Comparison of ENCODE assay signal across 35 cellular contexts in the genomic region with DNA sequence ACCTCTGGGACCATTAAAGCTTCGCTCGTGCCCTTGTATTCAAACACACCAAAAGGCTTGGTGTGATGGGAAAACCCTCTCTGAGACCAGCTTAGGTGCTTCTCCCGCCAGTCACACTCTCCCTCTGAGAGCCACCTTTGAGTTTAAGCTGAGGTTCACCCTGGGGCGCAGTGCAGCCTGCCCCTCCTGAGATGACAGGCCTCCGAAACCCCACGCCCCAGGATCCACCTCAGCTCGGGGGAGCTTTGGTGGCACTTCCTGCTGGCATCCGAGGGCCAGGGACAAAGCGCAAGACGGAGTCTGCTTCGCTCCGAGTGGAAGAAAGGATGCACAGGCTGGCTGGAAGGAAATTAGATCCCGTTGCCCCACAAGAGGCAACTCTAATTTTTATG.
"Had no signal": no experiment of that assay in that cellular context is flagged by ENCODE, and none has a peak within 500 bp of the region (broad histone marks: within the 10 kb centered on the region; RNA-seq: fewer than 3 reads in every experiment).

No MANE protein-coding gene starts in this region.

- H3K4me1 Mint-ChIP-seq: activated CD4-positive, alpha-beta T cell treated with anti-CD3 and anti-CD28 coated beads, Interleukin-2, amount 10 ng/mL, durations not matched to agents 24 days and 14 days; activated naive CD4-positive, alpha-beta T cell treated with anti-CD3 and anti-CD28 coated beads, Interleukin-2, amount 10 ng/mL, durations not matched to agents 7 days and 5 days; activated naive CD4-positive, alpha-beta T cell treated with anti-CD3 and anti-CD28 coated beads, Interleukin-2, amount 50 U/mL, for 24 hours; activated naive CD8-positive, alpha-beta T cell treated with anti-CD3 and anti-CD28 coated beads, Interleukin-2, amount 10 ng/mL, durations not matched to agents 7 days and 5 days; central memory CD8-positive, alpha-beta T cell had no signal

- H3K27ac ChIP-seq: ascending aorta, cardiac muscle cell, VCaP had no signal

- H3K4me1 ChIP-seq: ascending aorta had no signal

- ATAC-seq: activated CD8-positive, alpha-beta memory T cell treated with anti-CD3 and anti-CD28 coated beads, Interleukin-2, amount 10 ng/mL, durations not matched to agents 7 days and 5 days; activated CD8-positive, alpha-beta T cell treated with anti-CD3 and anti-CD28 coated beads for 36 hours; activated naive CD8-positive, alpha-beta T cell treated with anti-CD3 and anti-CD28 coated beads, Interleukin-2, amount 50 U/mL, for 24 hours had no signal

- H3K27ac Mint-ChIP-seq: activated B cell treated with CpG ODN at 0.5 μM for 24 hours; activated CD4-positive, alpha-beta memory T cell treated with anti-CD3 and anti-CD28 coated beads for 36 hours; activated CD4-positive, alpha-beta T cell treated with anti-CD3 and anti-CD28 coated beads, Interleukin-2, amount 10 ng/mL, durations not matched to agents 24 days and 14 days; activated CD8-positive, alpha-beta memory T cell treated with anti-CD3 and anti-CD28 coated beads, Interleukin-2, amount 10 ng/mL, durations not matched to agents 7 days and 5 days; activated CD8-positive, alpha-beta T cell treated with anti-CD3 and anti-CD28 coated beads for 36 hours; activated naive CD4-positive, alpha-beta T cell treated with anti-CD3 and anti-CD28 coated beads, Interleukin-2, amount 10 ng/mL, durations not matched to agents 7 days and 5 days; activated naive CD4-positive, alpha-beta T cell treated with anti-CD3 and anti-CD28 coated beads, Interleukin-2, amount 50 U/mL, for 24 hours; activated naive CD8-positive, alpha-beta T cell; activated naive CD8-positive, alpha-beta T cell treated with anti-CD3 and anti-CD28 coated beads, Interleukin-2, amount 10 ng/mL, durations not matched to agents 7 days and 5 days; activated naive CD8-positive, alpha-beta T cell treated with anti-CD3 and anti-CD28 coated beads, Interleukin-2, amount 50 U/mL, for 24 hours; activated T-cell treated with anti-CD3 and anti-CD28 coated beads, Interleukin-2, amount 50 U/mL, for 24 hours; activated T-helper 2 cell treated with anti-CD3 and anti-CD28 coated beads, Interferon-gamma antibody, Interleukin-2, Interleukin-4, amounts not matched to agents 10 μg/mL and 5 μg/mL and 100 μg/mL, durations not matched to agents 14 hours and 24 hours and 36 hours; T-helper 1 cell treated with Interleukin-12 subunit alpha and Interleukin-12 subunit beta and Interleukin-4 antibody, amounts not matched to agents 30 μg/mL and 1 μg/mL, for 36 hours; T-helper 2 cell treated with Interferon-gamma antibody and Interleukin-4, amounts not matched to agents 5 μg/mL and 100 μg/mL, for 36 hours had no signal

- H3K4me3 ChIP-seq: ascending aorta, cardiac muscle cell had no signal

- H3K9me3 ChIP-seq: ascending aorta had no signal

- H3K9me3 Mint-ChIP-seq: activated B cell treated with CpG ODN at 0.5 μM for 24 hours; activated CD4-positive, alpha-beta memory T cell treated with anti-CD3 and anti-CD28 coated beads for 36 hours; activated CD4-positive, alpha-beta T cell treated with anti-CD3 and anti-CD28 coated beads, Interleukin-2, amount 10 ng/mL, durations not matched to agents 24 days and 14 days; activated CD8-positive, alpha-beta T cell treated with anti-CD3 and anti-CD28 coated beads for 36 hours; activated naive CD4-positive, alpha-beta T cell treated with anti-CD3 and anti-CD28 coated beads, Interleukin-2, amount 10 ng/mL, durations not matched to agents 7 days and 5 days; activated naive CD4-positive, alpha-beta T cell treated with anti-CD3 and anti-CD28 coated beads, Interleukin-2, amount 50 U/mL, for 24 hours; activated naive CD8-positive, alpha-beta T cell treated with anti-CD3 and anti-CD28 coated beads, Interleukin-2, amount 10 ng/mL, durations not matched to agents 7 days and 5 days; activated naive CD8-positive, alpha-beta T cell treated with anti-CD3 and anti-CD28 coated beads, Interleukin-2, amount 50 U/mL, for 24 hours; activated T-cell treated with anti-CD3 and anti-CD28 coated beads, Interleukin-2, amount 50 U/mL, for 24 hours; activated T-helper 2 cell treated with anti-CD3 and anti-CD28 coated beads, Interferon-gamma antibody, Interleukin-2, Interleukin-4, amounts not matched to agents 10 μg/mL and 5 μg/mL and 100 μg/mL, durations not matched to agents 14 hours and 24 hours and 36 hours; brain; central memory CD8-positive, alpha-beta T cell; T-helper 1 cell treated with Interleukin-12 subunit alpha and Interleukin-12 subunit beta and Interleukin-4 antibody, amounts not matched to agents 30 μg/mL and 1 μg/mL, for 36 hours; T-helper 2 cell treated with Interferon-gamma antibody and Interleukin-4, amounts not matched to agents 5 μg/mL and 100 μg/mL, for 36 hours had no signal

- DNase-seq: activated B cell treated with CpG ODN at 0.5 μM for 24 hours; activated CD4-positive, alpha-beta memory T cell treated with anti-CD3 and anti-CD28 coated beads for 36 hours; activated CD4-positive, alpha-beta T cell treated with anti-CD3 and anti-CD28 coated beads for 4 hours; activated CD4-positive, alpha-beta T cell treated with anti-CD3 and anti-CD28 coated beads, Interleukin-2, amount 10 ng/mL, durations not matched to agents 24 days and 14 days; activated CD4-positive, alpha-beta T cell treated with anti-CD3 and anti-CD28 coated beads, Interleukin-2, amount 50 U/mL, for 1 hour; activated CD4-positive, alpha-beta T cell treated with anti-CD3 and anti-CD28 coated beads, Interleukin-2, amount 50 U/mL, for 4 hours; activated CD4-positive, CD25-positive, alpha-beta regulatory T cell treated with anti-CD3 and anti-CD28 coated beads, Interleukin-2, amount 50 U/mL, for 72 hours; activated CD8-positive, alpha-beta memory T cell treated with anti-CD3 and anti-CD28 coated beads, Interleukin-2, amount 10 ng/mL, durations not matched to agents 7 days and 5 days; activated CD8-positive, alpha-beta memory T cell treated with anti-CD3 and anti-CD28 coated beads, Interleukin-2, amount 50 U/mL, for 48 hours; activated CD8-positive, alpha-beta T cell treated with anti-CD3 and anti-CD28 coated beads for 36 hours; activated effector memory CD4-positive, alpha-beta T cell treated with Interleukin-2 at 50 U/mL for 16 hours; activated gamma-delta T cell; activated naive CD4-positive, alpha-beta T cell treated with anti-CD3 and anti-CD28 coated beads, Interleukin-2, amount 10 ng/mL, durations not matched to agents 7 days and 5 days; activated naive CD4-positive, alpha-beta T cell treated with Interleukin-2 at 50 U/mL for 16 hours; activated naive CD8-positive, alpha-beta T cell treated with anti-CD3 and anti-CD28 coated beads, Interleukin-2, amount 10 ng/mL, durations not matched to agents 7 days and 5 days; activated naive CD8-positive, alpha-beta T cell treated with anti-CD3 and anti-CD28 coated beads, Interleukin-2, amount 50 U/mL, for 24 hours; activated T-cell treated with anti-CD3 and anti-CD28 coated beads, Interleukin-2, amount 50 U/mL, for 24 hours; activated T-cell treated with anti-CD3 and anti-CD28 coated beads, Interleukin-2, amount 50 U/mL, for 48 hours; amygdala; anterior cingulate cortex; caudate nucleus; cerebellar nuclear complex; T-helper 1 cell; T-helper 2 cell; T-helper 9 cell had no signal

- H3K27me3 Mint-ChIP-seq: activated B cell treated with CpG ODN at 0.5 μM for 24 hours; activated CD4-positive, alpha-beta memory T cell treated with anti-CD3 and anti-CD28 coated beads for 36 hours; activated CD4-positive, alpha-beta T cell treated with anti-CD3 and anti-CD28 coated beads, Interleukin-2, amount 10 ng/mL, durations not matched to agents 24 days and 14 days; activated CD8-positive, alpha-beta memory T cell treated with anti-CD3 and anti-CD28 coated beads, Interleukin-2, amount 10 ng/mL, durations not matched to agents 7 days and 5 days; activated CD8-positive, alpha-beta T cell treated with anti-CD3 and anti-CD28 coated beads for 36 hours; activated naive CD4-positive, alpha-beta T cell treated with anti-CD3 and anti-CD28 coated beads, Interleukin-2, amount 50 U/mL, for 24 hours; activated naive CD8-positive, alpha-beta T cell; activated naive CD8-positive, alpha-beta T cell treated with anti-CD3 and anti-CD28 coated beads, Interleukin-2, amount 10 ng/mL, durations not matched to agents 7 days and 5 days; activated naive CD8-positive, alpha-beta T cell treated with anti-CD3 and anti-CD28 coated beads, Interleukin-2, amount 50 U/mL, for 24 hours had no signal

- H3K27me3 ChIP-seq: ascending aorta, cardiac muscle cell had no signal

- H3K36me3 ChIP-seq: ascending aorta, cardiac muscle cell had no signal

- H3K4me3 Mint-ChIP-seq: activated B cell treated with CpG ODN at 0.5 μM for 24 hours; activated CD4-positive, alpha-beta memory T cell treated with anti-CD3 and anti-CD28 coated beads for 36 hours; activated CD4-positive, alpha-beta T cell treated with anti-CD3 and anti-CD28 coated beads, Interleukin-2, amount 10 ng/mL, durations not matched to agents 24 days and 14 days; activated CD8-positive, alpha-beta memory T cell treated with anti-CD3 and anti-CD28 coated beads, Interleukin-2, amount 10 ng/mL, durations not matched to agents 7 days and 5 days; activated CD8-positive, alpha-beta T cell treated with anti-CD3 and anti-CD28 coated beads for 36 hours; activated naive CD4-positive, alpha-beta T cell treated with anti-CD3 and anti-CD28 coated beads, Interleukin-2, amount 10 ng/mL, durations not matched to agents 7 days and 5 days; activated naive CD4-positive, alpha-beta T cell treated with anti-CD3 and anti-CD28 coated beads, Interleukin-2, amount 50 U/mL, for 24 hours; activated naive CD8-positive, alpha-beta T cell; activated naive CD8-positive, alpha-beta T cell treated with anti-CD3 and anti-CD28 coated beads, Interleukin-2, amount 10 ng/mL, durations not matched to agents 7 days and 5 days; activated naive CD8-positive, alpha-beta T cell treated with anti-CD3 and anti-CD28 coated beads, Interleukin-2, amount 50 U/mL, for 24 hours; activated T-cell treated with anti-CD3 and anti-CD28 coated beads, Interleukin-2, amount 50 U/mL, for 24 hours; brain; central memory CD8-positive, alpha-beta T cell; T-helper 1 cell treated with Interleukin-12 subunit alpha and Interleukin-12 subunit beta and Interleukin-4 antibody, amounts not matched to agents 30 μg/mL and 1 μg/mL, for 36 hours; T-helper 2 cell treated with Interferon-gamma antibody and Interleukin-4, amounts not matched to agents 5 μg/mL and 100 μg/mL, for 36 hours had no signal
